In genomic region chr3:185658504-185658912, GRCh38 we compare ENCODE assay signal across 11 cellular contexts.
DNase-seq lines count a peak whose midpoint lies in the region; ATAC-seq and TF ChIP-seq lines count a peak whose summit lies in the region.
"Had no signal": no experiment of that assay in that cellular context is flagged by ENCODE, and none has a peak within 500 bp of the region (broad histone marks: within the 10 kb centered on the region; RNA-seq: fewer than 3 reads in every experiment).

No MANE protein-coding gene starts in this region.

- H4K20me1 ChIP-seq in HCT116 (ENCODE audit: insufficient read depth), result no peaks in the 10 kb centered on the region

- peak overlapping the region; percentile 37 for H3K4me2 ChIP-seq in HCT116 (ENCODE audit: low read length)

- TF ChIP-seq RAD21 in HCT116 (IDR thresholded peaks at IDR 0.05; ENCODE audit: low read depth), result no peak

- intact Hi-C loops in HCT116 (cut with micrococcal nuclease), result no loop called here
- intact Hi-C loops in ascending aorta (cut with DNase I), result loop anchor here (1.0 to 5.0 kb wide), 3 partner anchors 72 to 324 kb away; partner anchors contain the start of genes SENP2 and TRA2B

- H3K9ac ChIP-seq in HCT116 (ENCODE audit: low read length) (no peak overlapping the region), stomach smooth muscle (ENCODE audit: low read length in 2 of 2) (no peak overlapping the region)

- no peaks in the 10 kb centered on the region for H3K9me2 ChIP-seq in HCT116 (ENCODE audit: insufficient read depth)

- DNase-seq in HCT116 (ENCODE audit: low read depth, low spot score), result no peak
- DNase-seq in ascending aorta (ENCODE audit: low spot score in 2 of 2), result peak; percentile 37 to 95
- peak; percentile 93 for DNase-seq in right atrium auricular region (ENCODE audit: low spot score)
- no peak for DNase-seq in NCI-H128 (lab: John Stamatoyannopoulos, UW; ENCODE audit: unreplicated experiment)
- DNase-seq in NCI-H2107 (lab: John Stamatoyannopoulos, UW), result no peak
- no peak for DNase-seq in NCI-H524 treated with DMSO at 0.1 percent for 48 hours (lab: John Stamatoyannopoulos, UW)
- DNase-seq in germinal center (ENCODE audit: low spot score), result no peak
- DNase-seq: NCI-H187; stimulated activated naive CD4-positive, alpha-beta T cell had no signal

- TF ChIP-seq CTCF in HCT116 (IDR thresholded peaks at IDR 0.05 in 2 of 3, conservative IDR thresholded peaks at IDR 0.05 in 1 of 3; ENCODE audit: borderline replicate concordance in 1 of 3, insufficient read depth in 1 of 3, low read depth in 2 of 3, low read length in 2 of 3) (no peak), ascending aorta (IDR thresholded peaks at IDR 0.05) (no peak), right atrium auricular region (IDR thresholded peaks at IDR 0.05) (no peak)

- no peaks in the 10 kb centered on the region for H3K27me3 ChIP-seq in HCT116 (ENCODE audit: insufficient read depth, low read length)
- H3K27me3 ChIP-seq in ascending aorta, result no peaks in the 10 kb centered on the region
- no peaks in the 10 kb centered on the region for H3K27me3 ChIP-seq in right atrium auricular region
- H3K27me3 ChIP-seq in stomach smooth muscle (ENCODE audit: control insufficient read depth in 1 of 2, insufficient read depth in 2 of 2, low read length in 2 of 2), result no peaks in the 10 kb centered on the region

- POLR2A ChIA-PET in HCT116 (lab: Charles Lee), result no interaction called here

- H3K27ac ChIP-seq in HCT116 (ENCODE audit: low read depth, low read length) (peak overlapping the region; percentile 35; the same call in 1 of the 2 replicates), ascending aorta (peak overlapping the region; percentile 74 to 80), right atrium auricular region (peak overlapping the region; percentile 19 to 72), stomach smooth muscle (ENCODE audit: low read length) (peak overlapping the region; percentile 2)

- peaks cover 7% of the 10 kb centered on the region; the same call in 1 of the 2 replicates for H3K79me2 ChIP-seq in HCT116 (ENCODE audit: insufficient read depth, low read length)

- TF ChIP-seq POLR2A in HCT116 (IDR thresholded peaks at IDR 0.05; ENCODE audit: borderline replicate concordance, extremely low read depth, insufficient read depth, insufficient read length), result no peak

- CTCF ChIA-PET in HCT116 (lab: Charles Lee), result no interaction called here

- ATAC-seq in HCT116, result peak; percentile 51
- ATAC-seq: left lobe of liver had no signal

- H3K4me3 ChIP-seq in HCT116 (replicated peaks in 1 of 2; ENCODE audit: low read depth in 1 of 2, low read length in 2 of 2), result no peak overlapping the region
- no peak overlapping the region for H3K4me3 ChIP-seq in ascending aorta
- no peak overlapping the region for H3K4me3 ChIP-seq in right atrium auricular region
- no peak overlapping the region for H3K4me3 ChIP-seq in stomach smooth muscle (ENCODE audit: low read length in 2 of 2)

- BruUV-seq in HCT116 (replicated peaks; lab: Mats Ljungman, UMichigan), result no TSS peak

- H3K4me1 ChIP-seq in HCT116 (ENCODE audit: control insufficient read depth in 1 of 2, insufficient read depth in 2 of 2, low read length in 2 of 2) (peaks cover 2 to 24% of the 10 kb centered on the region in 2 experiments; a peak in 3 of 4 replicates), ascending aorta (peaks cover 4 to 47% of the 10 kb centered on the region in 2 donors), right atrium auricular region (peaks cover 0 to 46% of the 10 kb centered on the region in 2 donors), stomach smooth muscle (ENCODE audit: control insufficient read depth, insufficient read depth, low read length) (peaks cover 17% of the 10 kb centered on the region)

- RAD21 ChIA-PET in HCT116 (lab: Charles Lee; ENCODE audit: low non-redundant PET in 1 of 2, low total read pairs in 2 of 2, uncharacterized antibody in 2 of 2, unreplicated experiment in 2 of 2), result no interaction called here

- no peaks in the 10 kb centered on the region for H3K9me3 ChIP-seq in HCT116 (ENCODE audit: control insufficient read depth in 1 of 2, insufficient read depth in 1 of 2, low read depth in 1 of 2, low read length in 2 of 2)
- H3K9me3 ChIP-seq in ascending aorta, result no peaks in the 10 kb centered on the region
- H3K9me3 ChIP-seq in right atrium auricular region, result no peaks in the 10 kb centered on the region
- no peaks in the 10 kb centered on the region for H3K9me3 ChIP-seq in stomach smooth muscle (ENCODE audit: control insufficient read depth in 2 of 2, low read length in 2 of 2)

- peaks cover 30 to 45% of the 10 kb centered on the region in 2 experiments for H3K36me3 ChIP-seq in HCT116 (ENCODE audit: control insufficient read depth in 1 of 2, insufficient read depth in 2 of 2, low read length in 2 of 2)
- no peaks in the 10 kb centered on the region for H3K36me3 ChIP-seq in ascending aorta
- no peaks in the 10 kb centered on the region for H3K36me3 ChIP-seq in right atrium auricular region
- no peaks in the 10 kb centered on the region for H3K36me3 ChIP-seq in stomach smooth muscle (ENCODE audit: control insufficient read depth in 2 of 2, insufficient read depth in 2 of 2, low read length in 2 of 2)

- no peak overlapping the region for H2AFZ ChIP-seq in HCT116 (ENCODE audit: low read depth, low read length, poor library complexity, severe bottlenecking)

TF ChIP-seq in HCT116, 20 proteins besides CTCF, POLR2A, EP300 and RAD21:
- no peak for TF ChIP-seq YY1 (IDR thresholded peaks at IDR 0.05; ENCODE audit: extremely low read depth, insufficient replicate concordance, low read depth, low read length)
- TF ChIP-seq ZBTB33 (IDR thresholded peaks at IDR 0.05; ENCODE audit: extremely low read depth, insufficient replicate concordance, low read length), result no peak
- TF ChIP-seq SIN3A (IDR thresholded peaks at IDR 0.05; ENCODE audit: low read depth), result no peak
- no peak; the same call in 1 of the 2 replicates for TF ChIP-seq FOSL1 (IDR thresholded peaks at IDR 0.05; ENCODE audit: low read depth)
- TF ChIP-seq EGR1 (IDR thresholded peaks at IDR 0.05; ENCODE audit: low read depth), result no peak
- no peak for TF ChIP-seq CBX3 (IDR thresholded peaks at IDR 0.05; ENCODE audit: low read depth)
- TF ChIP-seq MAX (IDR thresholded peaks at IDR 0.05), result no peak
- no peak for TF ChIP-seq SP1 (IDR thresholded peaks at IDR 0.05; ENCODE audit: low read depth)
- no peak for TF ChIP-seq EZH2phosphoT487 (IDR thresholded peaks at IDR 0.05; ENCODE audit: borderline replicate concordance)
- TF ChIP-seq EZH2 (IDR thresholded peaks at IDR 0.05), result no peak
- TF ChIP-seq SRF (IDR thresholded peaks at IDR 0.05; ENCODE audit: low read depth), result no peak
- no peak for TF ChIP-seq REST (IDR thresholded peaks at IDR 0.05; ENCODE audit: low read depth)
- TF ChIP-seq CEBPB (IDR thresholded peaks at IDR 0.05; ENCODE audit: low read depth), result no peak
- TF ChIP-seq JUND (IDR thresholded peaks at IDR 0.05), result no peak

Comparison
In these comparisons a context has a peak if more than half of its experiments do, and no peak if none do; other contexts are left out.
1. DNase-seq: peak in ascending aorta (2 of 2) and right atrium auricular region (single experiment); none in HCT116 (single experiment), NCI-H128 (single experiment), NCI-H2107 (single experiment), NCI-H524 treated with DMSO at 0.1 percent for 48 hours (single experiment) and germinal center (single experiment).
2. H3K27ac ChIP-seq: peak in every context shown above with its lines; median percentile 77 in ascending aorta; 46 in right atrium auricular region; 35 in HCT116; 2 in stomach smooth muscle.